In the genomic region with DNA sequence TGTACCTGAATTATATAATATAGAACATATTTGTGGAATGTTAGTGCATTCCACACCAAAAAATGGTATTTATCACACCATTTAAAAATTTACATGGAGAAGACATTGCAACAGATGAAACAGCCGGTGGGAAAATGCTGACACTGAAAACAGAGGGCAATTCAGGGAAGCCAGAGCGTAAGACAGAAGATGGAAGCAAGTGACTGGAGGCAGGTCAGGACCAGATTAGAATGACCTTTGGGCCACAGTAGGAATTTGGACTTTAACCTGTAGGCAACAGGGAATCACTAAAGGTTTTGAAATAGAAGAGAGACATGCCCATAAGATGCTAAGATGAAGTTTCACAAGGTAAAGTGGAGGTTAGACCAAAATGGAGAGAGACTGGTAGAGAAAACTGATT, we compare ENCODE assay signal across 26 cellular contexts.
"Had no signal": no experiment of that assay in that cellular context is flagged by ENCODE, and none has a peak within 500 bp of the region (broad histone marks: within the 10 kb centered on the region; RNA-seq: fewer than 3 reads in every experiment).

No MANE protein-coding gene starts in this region.

- ATAC-seq: activated CD4-positive, CD25-positive, alpha-beta regulatory T cell treated with anti-CD3 and anti-CD28 coated beads, Interleukin-2, amount 50 U/mL, for 24 hours; activated CD8-positive, alpha-beta T cell treated with anti-CD3 and anti-CD28 coated beads for 36 hours; activated T-cell treated with anti-CD3 and anti-CD28 coated beads, Interleukin-2, amount 50 U/mL, for 72 hours; SK-N-SH treated with all-trans-retinoic acid at 6 μM for 48 hours had no signal

- H3K9me3 Mint-ChIP-seq: activated T-cell treated with anti-CD3 and anti-CD28 coated beads, Interleukin-2, amount 50 U/mL, for 72 hours had no signal

- DNase-seq: activated CD4-positive, alpha-beta T cell treated with anti-CD3 and anti-CD28 coated beads for 4 hours; activated CD8-positive, alpha-beta memory T cell treated with anti-CD3 and anti-CD28 coated beads, Interleukin-2, amount 50 U/mL, for 4 hours; activated CD8-positive, alpha-beta T cell treated with anti-CD3 and anti-CD28 coated beads for 36 hours; activated gamma-delta T cell treated with Interleukin-2 at 50 U/mL for 16 hours; activated naive CD4-positive, alpha-beta T cell treated with anti-CD3 and anti-CD28 coated beads, Interleukin-2, amount 50 U/mL, for 16 hours; activated naive CD8-positive, alpha-beta T cell treated with anti-CD3 and anti-CD28 coated beads, Interleukin-2, amount 10 ng/mL, durations not matched to agents 7 days and 5 days; activated T-cell treated with anti-CD3 and anti-CD28 coated beads, Interleukin-2, amount 50 U/mL, for 72 hours; adrenal gland; anterior cingulate cortex; caudate nucleus; MM.1S; NCI-H1105; NCI-H1436; NCI-H1694 treated with DMSO at 0.1 percent for 48 hours; NCI-H2029 treated with DMSO at 0.1 percent for 48 hours; NCI-H510A treated with DMSO at 0.1 percent for 48 hours; NCI-H69; NK-92 treated with Interleukin-12 subunit alpha and Interleukin-12 subunit beta, amount 100 ng/mL, for 24 hours; Peyer's patch; Right ventricle myocardium superior; SW 1271 had no signal

- H3K9me3 ChIP-seq: adrenal gland, Peyer's patch, SJSA1 had no signal

- H3K27ac Mint-ChIP-seq: activated CD8-positive, alpha-beta T cell treated with anti-CD3 and anti-CD28 coated beads for 36 hours; activated naive CD8-positive, alpha-beta T cell treated with anti-CD3 and anti-CD28 coated beads, Interleukin-2, amount 10 ng/mL, durations not matched to agents 7 days and 5 days; activated T-cell treated with anti-CD3 and anti-CD28 coated beads, Interleukin-2, amount 50 U/mL, for 72 hours; activated T-helper 2 cell treated with anti-CD3 and anti-CD28 coated beads, Interferon-gamma antibody, Interleukin-2, Interleukin-4, amounts not matched to agents 10 μg/mL and 5 μg/mL and 100 μg/mL, durations not matched to agents 14 hours and 24 hours and 36 hours had no signal

- H3K4me3 ChIP-seq: adrenal gland, Peyer's patch, SJSA1 had no signal

- H3K4me3 Mint-ChIP-seq: activated CD8-positive, alpha-beta T cell treated with anti-CD3 and anti-CD28 coated beads for 36 hours; activated naive CD8-positive, alpha-beta T cell treated with anti-CD3 and anti-CD28 coated beads, Interleukin-2, amount 10 ng/mL, durations not matched to agents 7 days and 5 days; activated T-cell treated with anti-CD3 and anti-CD28 coated beads, Interleukin-2, amount 50 U/mL, for 72 hours had no signal

- H3K36me3 ChIP-seq: adrenal gland, Peyer's patch had no signal

- H3K27ac ChIP-seq: adrenal gland, Peyer's patch, RWPE1, SJSA1 had no signal

- H3K27me3 ChIP-seq: adrenal gland, Peyer's patch, SJSA1 had no signal

- H3K27me3 Mint-ChIP-seq: activated CD8-positive, alpha-beta T cell treated with anti-CD3 and anti-CD28 coated beads for 36 hours; activated naive CD8-positive, alpha-beta T cell treated with anti-CD3 and anti-CD28 coated beads, Interleukin-2, amount 10 ng/mL, durations not matched to agents 7 days and 5 days had no signal

- H3K4me1 ChIP-seq: adrenal gland, Peyer's patch, SJSA1 had no signal
